ENCODE assay signal across 22 cellular contexts in the genomic region with DNA sequence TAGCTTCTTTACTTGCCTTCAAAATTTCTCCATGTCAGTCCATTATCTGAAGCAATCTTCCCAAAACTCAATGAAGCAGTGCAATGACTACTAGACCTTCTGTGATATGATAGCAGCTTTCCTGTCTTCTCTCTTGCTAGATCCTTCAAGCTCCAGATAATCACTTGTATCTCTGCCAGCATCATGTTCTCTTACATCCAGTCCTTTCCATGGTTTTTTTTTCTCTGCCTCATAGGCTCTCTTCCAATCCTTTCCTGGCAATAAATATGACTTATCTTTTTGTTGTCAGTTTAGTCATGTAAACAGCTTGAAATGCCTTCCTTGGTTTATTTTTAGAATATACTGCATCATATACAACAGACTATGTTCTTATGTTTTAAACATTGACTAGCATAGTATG.
"Had no signal": no experiment of that assay in that cellular context is flagged by ENCODE, and none has a peak within 500 bp of the region (broad histone marks: within the 10 kb centered on the region; RNA-seq: fewer than 3 reads in every experiment).

No MANE protein-coding gene starts in this region.

- H3K4me3 ChIP-seq: cardiac muscle cell, pancreas, psoas muscle, right atrium auricular region, upper lobe of left lung had no signal

- H3K27ac ChIP-seq: cardiac muscle cell, pancreas, psoas muscle, right atrium auricular region, upper lobe of left lung had no signal

- H3K36me3 Mint-ChIP-seq: immature natural killer cell had no signal

- H3K9me3 Mint-ChIP-seq: activated T-cell treated with anti-CD3 and anti-CD28 coated beads, Interleukin-2, amount 50 U/mL, for 24 hours; activated T-helper 17 cell treated with anti-CD3 and anti-CD28 coated beads, Interleukin-2, amount 50 U/mL, for 72 hours; dendritic cell treated with granulocyte-macrophage colony-stimulating factor and Interleukin-4, amounts not matched to agents 40 ng/mL and 50 ng/mL, for 4 days; immature natural killer cell; nephron had no signal

- H3K36me3 ChIP-seq: cardiac muscle cell, pancreas, right atrium auricular region, upper lobe of left lung had no signal

- H3K27ac Mint-ChIP-seq: activated naive CD8-positive, alpha-beta T cell; activated T-cell treated with anti-CD3 and anti-CD28 coated beads, Interleukin-2, amount 50 U/mL, for 24 hours; activated T-helper 17 cell treated with anti-CD3 and anti-CD28 coated beads, Interleukin-2, amount 50 U/mL, for 72 hours; dendritic cell treated with granulocyte-macrophage colony-stimulating factor and Interleukin-4, amounts not matched to agents 40 ng/mL and 50 ng/mL, for 4 days; nephron had no signal

- DNase-seq: activated CD4-positive, alpha-beta T cell treated with anti-CD3 and anti-CD28 coated beads for 1 hour; activated CD8-positive, alpha-beta memory T cell treated with anti-CD3 and anti-CD28 coated beads for 24 hours; activated CD8-positive, alpha-beta memory T cell treated with anti-CD3 and anti-CD28 coated beads, Interleukin-2, amount 50 U/mL, for 4 hours; activated T-cell treated with anti-CD3 and anti-CD28 coated beads, Interleukin-2, amount 50 U/mL, for 24 hours; effector CD4-positive, alpha-beta T cell; erythroblast; foreskin fibroblast; immature natural killer cell; left ventricle myocardium superior; pancreas; psoas muscle; stimulated activated CD4-positive, alpha-beta T cell treated with anti-CD3 and anti-CD28 coated beads, Interleukin-12 subunit alpha, Interleukin-12 subunit beta, amount 100 ng/mL, for 4 hours; stimulated activated CD4-positive, alpha-beta T cell treated with anti-CD3 and anti-CD28 coated beads, Interleukin-4, amount 100 ng/mL, for 4 hours; stimulated activated naive CD8-positive, alpha-beta T cell treated with anti-CD3 and anti-CD28 coated beads, Interleukin-15, Interleukin-2, amounts not matched to agents 100 U/mL and 50 U/mL, for 24 hours; T-helper 9 cell; upper lobe of left lung had no signal

- H3K9me3 ChIP-seq: pancreas, psoas muscle, right atrium auricular region, upper lobe of left lung had no signal

- H3K27me3 Mint-ChIP-seq: activated naive CD8-positive, alpha-beta T cell; activated T-cell treated with anti-CD3 and anti-CD28 coated beads, Interleukin-2, amount 50 U/mL, for 24 hours; activated T-helper 17 cell treated with anti-CD3 and anti-CD28 coated beads, Interleukin-2, amount 50 U/mL, for 72 hours; dendritic cell treated with granulocyte-macrophage colony-stimulating factor and Interleukin-4, amounts not matched to agents 40 ng/mL and 50 ng/mL, for 4 days had no signal

- H3K27me3 ChIP-seq: cardiac muscle cell, pancreas, right atrium auricular region, upper lobe of left lung had no signal

- H3K4me1 ChIP-seq: pancreas, psoas muscle, right atrium auricular region, upper lobe of left lung had no signal

- H3K4me3 Mint-ChIP-seq: activated naive CD8-positive, alpha-beta T cell; activated T-cell treated with anti-CD3 and anti-CD28 coated beads, Interleukin-2, amount 50 U/mL, for 24 hours; activated T-helper 17 cell treated with anti-CD3 and anti-CD28 coated beads, Interleukin-2, amount 50 U/mL, for 72 hours; dendritic cell treated with granulocyte-macrophage colony-stimulating factor and Interleukin-4, amounts not matched to agents 40 ng/mL and 50 ng/mL, for 4 days; immature natural killer cell; nephron had no signal

- H3K4me1 Mint-ChIP-seq: activated T-helper 17 cell treated with anti-CD3 and anti-CD28 coated beads, Interleukin-2, amount 50 U/mL, for 72 hours; immature natural killer cell; nephron had no signal
